16 cellular contexts compared by ENCODE assay signal in genomic region chr9:127982912-127983311, GRCh38. TPM values are rescaled to one million over a fixed set of nuclear protein-coding genes. Genes with fewer than 3 reads are reported as not detected.
A peak's percentile ranks its signal among the peaks of the same experiment; 100 is the strongest.
DNase-seq lines count a peak whose midpoint lies in the region; ATAC-seq and TF ChIP-seq lines count a peak whose summit lies in the region.
"Had no signal": no experiment of that assay in that cellular context is flagged by ENCODE, and none has a peak within 500 bp of the region (broad histone marks: within the 10 kb centered on the region; RNA-seq: fewer than 3 reads in every experiment).

No MANE protein-coding gene starts in this region.

- POLR2A ChIA-PET in activated naive CD8-positive, alpha-beta T cell treated with anti-CD3 and anti-CD28 coated beads, Interleukin-2, amount 10 ng/mL, durations not matched to agents 7 days and 5 days (lab: Charles Lee) = interaction anchor here (0.6 to 18.2 kb wide), 6 partner anchors 12 to 211 kb away, joined by 3 to 389 read pairs (median 36); partner anchors contain the start of gene DPM2

- peaks cover 20% of the 10 kb centered on the region for H3K36me3 Mint-ChIP-seq in T-helper 2 cell treated with Interferon-gamma antibody and Interleukin-4, amounts not matched to agents 5 μg/mL and 100 μg/mL, for 36 hours (ENCODE audit: low read depth)
- peaks cover 11% of the 10 kb centered on the region for H3K36me3 Mint-ChIP-seq in activated naive CD8-positive, alpha-beta T cell treated with anti-CD3 and anti-CD28 coated beads, Interleukin-2, amount 10 ng/mL, durations not matched to agents 7 days and 5 days
- H3K36me3 Mint-ChIP-seq in nephron (ENCODE audit: low read depth) = no peaks in the 10 kb centered on the region
- H3K36me3 Mint-ChIP-seq: neural progenitor cell had no signal

- H3K9me3 Mint-ChIP-seq in T-helper 2 cell treated with Interferon-gamma antibody and Interleukin-4, amounts not matched to agents 5 μg/mL and 100 μg/mL, for 36 hours = no peaks in the 10 kb centered on the region
- H3K9me3 Mint-ChIP-seq in activated naive CD8-positive, alpha-beta T cell treated with anti-CD3 and anti-CD28 coated beads, Interleukin-2, amount 10 ng/mL, durations not matched to agents 7 days and 5 days = no peaks in the 10 kb centered on the region
- no peaks in the 10 kb centered on the region for H3K9me3 Mint-ChIP-seq in nephron
- H3K9me3 Mint-ChIP-seq: neural progenitor cell had no signal

- no peak for ATAC-seq in activated naive CD8-positive, alpha-beta T cell treated with anti-CD3 and anti-CD28 coated beads, Interleukin-2, amount 10 ng/mL, durations not matched to agents 7 days and 5 days (ENCODE audit: low read depth)
- ATAC-seq in HG03025 (IDR thresholded peaks at IDR 0.05; ENCODE audit: low FRiP score, unreplicated experiment) = no peak

- peaks cover 27% of the 10 kb centered on the region for H3K4me1 Mint-ChIP-seq in T-helper 2 cell treated with Interferon-gamma antibody and Interleukin-4, amounts not matched to agents 5 μg/mL and 100 μg/mL, for 36 hours (ENCODE audit: low read depth)
- H3K4me1 Mint-ChIP-seq in activated naive CD8-positive, alpha-beta T cell treated with anti-CD3 and anti-CD28 coated beads, Interleukin-2, amount 10 ng/mL, durations not matched to agents 7 days and 5 days = peaks cover 29% of the 10 kb centered on the region
- H3K4me1 Mint-ChIP-seq in nephron = peaks cover 24% of the 10 kb centered on the region

- H3K4me3 Mint-ChIP-seq in T-helper 2 cell treated with Interferon-gamma antibody and Interleukin-4, amounts not matched to agents 5 μg/mL and 100 μg/mL, for 36 hours = peak overlapping the region; percentile 22
- H3K4me3 Mint-ChIP-seq in activated naive CD8-positive, alpha-beta T cell treated with anti-CD3 and anti-CD28 coated beads, Interleukin-2, amount 10 ng/mL, durations not matched to agents 7 days and 5 days = peak overlapping the region; percentile 53
- H3K4me3 Mint-ChIP-seq in nephron = peak overlapping the region in 1 of 3 experiments; percentile 63

- H3K27ac Mint-ChIP-seq in T-helper 2 cell treated with Interferon-gamma antibody and Interleukin-4, amounts not matched to agents 5 μg/mL and 100 μg/mL, for 36 hours = no peak overlapping the region
- peak overlapping the region; percentile 68 for H3K27ac Mint-ChIP-seq in activated naive CD8-positive, alpha-beta T cell treated with anti-CD3 and anti-CD28 coated beads, Interleukin-2, amount 10 ng/mL, durations not matched to agents 7 days and 5 days
- H3K27ac Mint-ChIP-seq in nephron = peak overlapping the region; percentile 45 to 64 (median 53)
- H3K27ac Mint-ChIP-seq: neural progenitor cell had no signal

- TF ChIP-seq CTCF in nephron (IDR thresholded peaks at IDR 0.05; ENCODE audit: unreplicated experiment in 3 of 3) = no peak

- H3K27me3 Mint-ChIP-seq in T-helper 2 cell treated with Interferon-gamma antibody and Interleukin-4, amounts not matched to agents 5 μg/mL and 100 μg/mL, for 36 hours (ENCODE audit: low read depth) = no peaks in the 10 kb centered on the region
- H3K27me3 Mint-ChIP-seq in activated naive CD8-positive, alpha-beta T cell treated with anti-CD3 and anti-CD28 coated beads, Interleukin-2, amount 10 ng/mL, durations not matched to agents 7 days and 5 days = no peaks in the 10 kb centered on the region
- peaks cover 4% of the 10 kb centered on the region for H3K27me3 Mint-ChIP-seq in nephron (ENCODE audit: low read depth)

- DNase-seq in T-helper 2 cell treated with Interferon-gamma antibody and Interleukin-4, amounts not matched to agents 5 μg/mL and 100 μg/mL, for 36 hours (ENCODE audit: low spot score) = no peak
- no peak for DNase-seq in T-helper 2 cell
- DNase-seq in HT-29 (ENCODE audit: low spot score) = peak; percentile 1
- no peak for DNase-seq in activated naive CD8-positive, alpha-beta T cell treated with anti-CD3 and anti-CD28 coated beads, Interleukin-2, amount 10 ng/mL, durations not matched to agents 7 days and 5 days
- DNase-seq in AG20443 (ENCODE audit: low spot score) = no peak
- no peak for DNase-seq in stimulated activated CD4-positive, alpha-beta T cell treated with anti-CD3 and anti-CD28 coated beads, Interleukin-4, amount 100 ng/mL, for 1 hour
- DNase-seq: 8988T, colonic mucosa, Karpas-422, NCI-H1694, NCI-H526, sigmoid colon, T-helper 9 cell had no signal

RNA-seq across cellular contexts. Expression of gene EEIG1, which starts 2.1 kb away (rescaled TPM):
- total RNA-seq in HT-29 (2014; rRNA removed; shearing (Covaris generic)) = 36.0 and 45.3 TPM in 2 replicates
- 100 to 1,000 TPM; 329 to 366 TPM for total RNA-seq in activated naive CD8-positive, alpha-beta T cell treated with anti-CD3 and anti-CD28 coated beads, Interleukin-2, amount 10 ng/mL, durations not matched to agents 7 days and 5 days

RNA-seq across cellular contexts. Expression of gene DPM2, which starts 45.3 kb away (rescaled TPM):
- total RNA-seq in HT-29 (2014; rRNA removed; shearing (Covaris generic)) = 44.3 and 47.0 TPM in 2 replicates
- 10 to 100 TPM; 49.2 to 54.2 TPM for total RNA-seq in activated naive CD8-positive, alpha-beta T cell treated with anti-CD3 and anti-CD28 coated beads, Interleukin-2, amount 10 ng/mL, durations not matched to agents 7 days and 5 days

RNA-seq across cellular contexts. Expression of gene PIP5KL1, which starts 52.3 kb away (rescaled TPM):
- total RNA-seq in HT-29 (2014; rRNA removed; shearing (Covaris generic)) = 1.2 and 3.8 TPM in 2 replicates
- 1 to 10 TPM; 1.5 to 1.9 TPM for total RNA-seq in activated naive CD8-positive, alpha-beta T cell treated with anti-CD3 and anti-CD28 coated beads, Interleukin-2, amount 10 ng/mL, durations not matched to agents 7 days and 5 days
